In genomic region chr9:29741169-29741568, GRCh38 we compare ENCODE assay signal across 26 cellular contexts.
A peak's percentile ranks its signal among the peaks of the same experiment; 100 is the strongest.
DNase-seq lines count a peak whose midpoint lies in the region; ATAC-seq, FAIRE-seq and TF ChIP-seq lines count a peak whose summit lies in the region.
"Had no signal": no experiment of that assay in that cellular context is flagged by ENCODE, and none has a peak within 500 bp of the region (broad histone marks: within the 10 kb centered on the region; RNA-seq: fewer than 3 reads in every experiment).

No MANE protein-coding gene starts in this region.

- H3K79me2 ChIP-seq in HepG2 (ENCODE audit: insufficient read depth, low read length) = no peaks in the 10 kb centered on the region
- H3K79me2 ChIP-seq in smooth muscle cell (ENCODE audit: low read depth) = no peaks in the 10 kb centered on the region

- H3K4me1 ChIP-seq in HepG2 (ENCODE audit: insufficient read depth, low read length) = no peaks in the 10 kb centered on the region
- no peaks in the 10 kb centered on the region for H3K4me1 ChIP-seq in right lobe of liver
- H3K4me1 ChIP-seq in A549 = no peaks in the 10 kb centered on the region
- H3K4me1 ChIP-seq in smooth muscle cell (ENCODE audit: low read depth) = no peaks in the 10 kb centered on the region
- H3K4me1 ChIP-seq in SJCRH30 = no peaks in the 10 kb centered on the region
- H3K4me1 ChIP-seq in testis = no peaks in the 10 kb centered on the region
- H3K4me1 ChIP-seq: BE2C, BLaER1 had no signal

- TF ChIP-seq RAD21 in HepG2 (CRISPR knock-in tag; IDR thresholded peaks at IDR 0.05) (no peak), A549 (conservative IDR thresholded peaks at IDR 0.05 in 1 of 2, IDR thresholded peaks at IDR 0.05 in 1 of 2) (no peak)

- no peak for TF ChIP-seq POLR2A in HepG2 (IDR thresholded peaks at IDR 0.05; ENCODE audit: insufficient read depth in 1 of 2, low read depth in 2 of 2, low read length in 2 of 2)
- no peak for TF ChIP-seq POLR2A in right lobe of liver (IDR thresholded peaks at IDR 0.05)
- no peak for TF ChIP-seq POLR2A in A549 (IDR thresholded peaks at IDR 0.05; ENCODE audit: low read length)
- no peak for TF ChIP-seq POLR2A in testis (IDR thresholded peaks at IDR 0.05)

- in situ Hi-C loops in HepG2 (cut with HindIII; ENCODE audit: extremely low pct_ligation_motif_present, low pct_unique_long_range_greater_than_20kb) = no loop called here

- no peak overlapping the region for H2AFZ ChIP-seq in HepG2 (ENCODE audit: low read length)
- H2AFZ ChIP-seq in smooth muscle cell (ENCODE audit: low read depth) = peak overlapping the region; percentile 7

- H3K9ac ChIP-seq in HepG2 (ENCODE audit: insufficient read depth, low read depth, low read length) (no peak overlapping the region), smooth muscle cell (ENCODE audit: low read depth) (no peak overlapping the region)
- H3K9ac ChIP-seq: BLaER1 had no signal

- H3K9me3 ChIP-seq in HepG2 (ENCODE audit: low read length) (no peaks in the 10 kb centered on the region), right lobe of liver (no peaks in the 10 kb centered on the region), A549 (no peaks in the 10 kb centered on the region), smooth muscle cell (replicated peaks; ENCODE audit: low read depth) (no peaks in the 10 kb centered on the region), SJCRH30 (replicated peaks) (no peaks in the 10 kb centered on the region), testis (no peaks in the 10 kb centered on the region)
- H3K9me3 ChIP-seq: BE2C, BLaER1 had no signal

- no peak for TF ChIP-seq EP300 in HepG2 (IDR thresholded peaks at IDR 0.05; ENCODE audit: low read depth in 2 of 2, low read length in 2 of 2)
- no peak for TF ChIP-seq EP300 in HepG2 (CRISPR knock-in tag; IDR thresholded peaks at IDR 0.05; ENCODE audit: borderline replicate concordance)
- TF ChIP-seq EP300 in A549 (IDR thresholded peaks at IDR 0.05) = no peak

- H3K4me3 ChIP-seq in HepG2 (replicated peaks in 1 of 3; ENCODE audit: insufficient read depth in 1 of 3, low read depth in 2 of 3, low read length in 3 of 3) (no peak overlapping the region), right lobe of liver (no peak overlapping the region), A549 (no peak overlapping the region), smooth muscle cell (no peak overlapping the region), SJCRH30 (no peak overlapping the region), testis (no peak overlapping the region)
- H3K4me3 ChIP-seq: BLaER1, GM12878 had no signal

- no peak for TF ChIP-seq CTCF in HepG2 (CRISPR knock-in tag; IDR thresholded peaks at IDR 0.05)
- no peak for TF ChIP-seq CTCF in right lobe of liver (IDR thresholded peaks at IDR 0.05)
- no peak for TF ChIP-seq CTCF in A549 (IDR thresholded peaks at IDR 0.05)
- no peak for TF ChIP-seq CTCF in smooth muscle cell (IDR thresholded peaks at IDR 0.05; ENCODE audit: borderline replicate concordance, insufficient read depth, poor library complexity, severe bottlenecking)
- no peak for TF ChIP-seq CTCF in testis (IDR thresholded peaks at IDR 0.05)

- CTCF ChIA-PET in HepG2 (lab: Yijun Ruan, JAX; ENCODE audit: low intra/inter-chr PET ratio, low total read pairs) = no interaction called here
- CTCF ChIA-PET in A549 (lab: Yijun Ruan, JAX) = interaction anchor here (1.7 kb wide), 1 partner anchor 10 kb away, joined by 3 read pairs; no protein-coding TSS in a partner anchor

- H3K27me3 ChIP-seq in HepG2 (ENCODE audit: control insufficient read depth in 1 of 2, insufficient read depth in 2 of 2, low read length in 2 of 2) (no peaks in the 10 kb centered on the region), right lobe of liver (no peaks in the 10 kb centered on the region), smooth muscle cell (ENCODE audit: low read depth) (no peaks in the 10 kb centered on the region), SJCRH30 (no peaks in the 10 kb centered on the region), testis (no peaks in the 10 kb centered on the region)
- H3K27me3 ChIP-seq: BE2C, BLaER1 had no signal

- POLR2A ChIA-PET in HepG2 (lab: Yijun Ruan, JAX) (no interaction called here), A549 (lab: Yijun Ruan, JAX) (no interaction called here)

- H3K27ac ChIP-seq in HepG2 (ENCODE audit: extremely low read length, insufficient read depth, low read length) (no peak overlapping the region), right lobe of liver (no peak overlapping the region), A549 (no peak overlapping the region), smooth muscle cell (ENCODE audit: low read depth) (no peak overlapping the region), SJCRH30 (no peak overlapping the region), testis (no peak overlapping the region)
- H3K27ac ChIP-seq: 22Rv1, BLaER1 had no signal

- H3K4me2 ChIP-seq in HepG2 (ENCODE audit: low read depth, low read length) (no peak overlapping the region), A549 (no peak overlapping the region), smooth muscle cell (no peak overlapping the region)
- H3K4me2 ChIP-seq: BLaER1 had no signal

- DNase-seq in HepG2 (ENCODE audit: low spot score) (no peak), right lobe of liver (no peak), A549 (ENCODE audit: low read depth in 1 of 2, low spot score in 1 of 2) (no peak), OCI-M1 (lab: John Stamatoyannopoulos, UW) (peak; percentile 31), smooth muscle cell (lab: John Stamatoyannopoulos, UW; ENCODE audit: unreplicated experiment) (no peak), SJCRH30 (no peak), testis (no peak)
- DNase-seq: ACHN; BE2C; C1 segment of cervical spinal cord; CD4-positive, alpha-beta memory T cell; CD4-positive, CD25-positive, alpha-beta regulatory T cell; CD8-positive, alpha-beta memory T cell; COR-L47; DMS 273 treated with DMSO at 0.1 percent for 48 hours; DMS153; DMS53; DMS79; DND-41; EL; GDM1 had no signal

- intact Hi-C loops in HepG2 (cut with micrococcal nuclease; ENCODE audit: unreplicated experiment) = no loop called here
- intact Hi-C loops in right lobe of liver (cut with DNase I) = no loop called here
- intact Hi-C loops in testis (cut with DNase I; ENCODE audit: low total_unique reads) = no loop called here

- FAIRE-seq in HepG2 (lab: Jason Lieb, UNC) (no peak), A549 (lab: Jason Lieb, UNC) (no peak)
- FAIRE-seq: GM12878, GM12892, GM18507 had no signal

- ATAC-seq in HepG2 (no peak), right lobe of liver (no peak), A549 (no peak)
- ATAC-seq: GM12878 had no signal

- H4K20me1 ChIP-seq in HepG2 (ENCODE audit: insufficient read depth, low read length) (no peaks in the 10 kb centered on the region), smooth muscle cell (ENCODE audit: low read depth) (no peaks in the 10 kb centered on the region)
- H4K20me1 ChIP-seq: BLaER1 had no signal

- no peaks in the 10 kb centered on the region for H3K36me3 ChIP-seq in HepG2 (replicated peaks in 1 of 2; ENCODE audit: control insufficient read depth in 1 of 2, insufficient read depth in 2 of 2, low read length in 2 of 2)
- no peaks in the 10 kb centered on the region for H3K36me3 ChIP-seq in right lobe of liver
- H3K36me3 ChIP-seq in smooth muscle cell (ENCODE audit: low read depth) = no peaks in the 10 kb centered on the region
- no peaks in the 10 kb centered on the region for H3K36me3 ChIP-seq in SJCRH30
- no peaks in the 10 kb centered on the region for H3K36me3 ChIP-seq in testis (ENCODE audit: low read depth, missing control alignments)
- H3K36me3 ChIP-seq: BE2C, BLaER1 had no signal

- H3F3A ChIP-seq in smooth muscle cell (ENCODE audit: low read depth) = no peaks in the 10 kb centered on the region

- no TSS peak for BruUV-seq in HepG2 (replicated peaks; lab: Mats Ljungman, UMichigan)

TF ChIP-seq in HepG2, 621 proteins besides CTCF, POLR2A, EP300 and RAD21:
- TF ChIP-seq MAFF (IDR thresholded peaks at IDR 0.05; ENCODE audit: low read depth, low read length) (peak; percentile 68; the same call in 1 of the 2 replicates), MAFK (conservative IDR thresholded peaks at IDR 0.05 in 1 of 2, IDR thresholded peaks at IDR 0.05 in 1 of 2; ENCODE audit: low read length in 2 of 2) (peak; percentile 52 to 76), MATR3 (CRISPR knock-in tag; IDR thresholded peaks at IDR 0.05) (no peak)

TF ChIP-seq in A549, 52 proteins besides CTCF, POLR2A, EP300 and RAD21:
- no peak for TF ChIP-seq RFX5 (IDR thresholded peaks at IDR 0.05)
- TF ChIP-seq MAFK (IDR thresholded peaks at IDR 0.05; ENCODE audit: partially characterized antibody) = peak; percentile 41

Comparison
In these comparisons a context has a peak if more than half of its experiments do, and no peak if none do; other contexts are left out.
1. Of the 38 proteins assayed by ChIP-seq in both HepG2 and A549: peak only in HepG2: none; only in A549: none; in both: MAFK; in neither: 37.